Comparison of ENCODE assay signal across 10 cellular contexts in the genomic region with DNA sequence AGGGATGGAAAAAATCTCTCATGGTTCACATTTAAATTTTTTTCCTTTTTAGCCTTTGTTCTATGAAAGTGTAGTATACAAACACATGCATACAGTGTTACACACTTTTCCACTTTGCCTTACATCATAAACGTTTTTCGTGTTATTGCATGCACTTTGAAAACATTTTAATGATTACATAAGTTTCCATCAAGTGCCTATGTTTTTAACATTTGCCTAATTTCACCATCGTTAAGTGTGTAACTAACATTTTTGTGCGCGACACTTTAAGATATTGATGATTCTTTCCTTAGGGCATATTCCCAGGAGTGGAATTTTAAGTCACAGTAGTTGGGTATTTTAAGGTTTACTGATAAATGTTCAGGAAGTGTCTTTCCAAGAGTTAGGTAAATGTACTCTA. TPM values are rescaled to one million over a fixed set of nuclear protein-coding genes. Genes with fewer than 3 reads are reported as not detected.
DNase-seq lines count a peak whose midpoint lies in the region; ATAC-seq and TF ChIP-seq lines count a peak whose summit lies in the region.
"Had no signal": no experiment of that assay in that cellular context is flagged by ENCODE, and none has a peak within 500 bp of the region (broad histone marks: within the 10 kb centered on the region; RNA-seq: fewer than 3 reads in every experiment).

No MANE protein-coding gene starts in this region.

- no peak overlapping the region for H3K9ac ChIP-seq in HUES48 (ENCODE audit: low read depth, low read length)

- no peaks in the 10 kb centered on the region for H3K36me3 ChIP-seq in CD4-positive, CD25-positive, alpha-beta regulatory T cell (ENCODE audit: control insufficient read depth, insufficient read depth, low read length)
- H3K36me3 ChIP-seq in HUES48 (ENCODE audit: control insufficient read depth, insufficient read depth, low read length) = peaks cover 12% of the 10 kb centered on the region
- H3K36me3 ChIP-seq: gastroesophageal sphincter, uterus had no signal

- H3K9me3 Mint-ChIP-seq in CD4-positive, CD25-positive, alpha-beta regulatory T cell = no peaks in the 10 kb centered on the region
- H3K9me3 Mint-ChIP-seq in brain (peaks cover 0 to 4% (median 0%) of the 10 kb centered on the region in 5 experiments), nephron progenitor cell (no peaks in the 10 kb centered on the region)

- DNase-seq in CD4-positive, CD25-positive, alpha-beta regulatory T cell = no peak
- no peak for DNase-seq in nephron progenitor cell
- no peak for DNase-seq in stimulated activated naive CD4-positive, alpha-beta T cell treated with Interleukin-2 at 50 U/mL for 16 hours (lab: John Stamatoyannopoulos, UW)
- no peak for DNase-seq in iPS-NIHi7 (ENCODE audit: extremely low spot score)
- no peak for DNase-seq in germinal center (ENCODE audit: low spot score)
- DNase-seq: uterus had no signal

- no peak overlapping the region for H3K4me3 ChIP-seq in CD4-positive, CD25-positive, alpha-beta regulatory T cell (ENCODE audit: low read depth, low read length)
- peak overlapping the region; percentile 25; the same call in 1 of the 2 replicates for H3K4me3 ChIP-seq in HUES48 (ENCODE audit: low read depth, low read length)

- H3K4me1 ChIP-seq in CD4-positive, CD25-positive, alpha-beta regulatory T cell (ENCODE audit: control insufficient read depth, insufficient read depth, low read length, poor library complexity, severe bottlenecking) = peaks cover 37% of the 10 kb centered on the region
- H3K4me1 ChIP-seq in HUES48 (ENCODE audit: control insufficient read depth, insufficient read depth, low read length) = peaks cover 29% of the 10 kb centered on the region

- peaks cover 16% of the 10 kb centered on the region for H3K36me3 Mint-ChIP-seq in CD4-positive, CD25-positive, alpha-beta regulatory T cell
- H3K36me3 Mint-ChIP-seq in brain (peaks cover 3% of the 10 kb centered on the region), nephron progenitor cell (ENCODE audit: low read depth) (peaks cover 4% of the 10 kb centered on the region)

- H3K4me3 Mint-ChIP-seq in CD4-positive, CD25-positive, alpha-beta regulatory T cell = peak overlapping the region; percentile 47 to 83 (median 76)
- peak overlapping the region; percentile 74 to 87 (median 76) for H3K4me3 Mint-ChIP-seq in brain
- H3K4me3 Mint-ChIP-seq in nephron progenitor cell = peak overlapping the region; percentile 55

- H3K27me3 Mint-ChIP-seq in CD4-positive, CD25-positive, alpha-beta regulatory T cell = peaks cover 21% of the 10 kb centered on the region
- H3K27me3 Mint-ChIP-seq in brain = peaks cover 47% of the 10 kb centered on the region
- peaks cover 71% of the 10 kb centered on the region for H3K27me3 Mint-ChIP-seq in nephron progenitor cell (ENCODE audit: low read depth, poor library complexity)

- H3K27ac ChIP-seq in CD4-positive, CD25-positive, alpha-beta regulatory T cell (ENCODE audit: insufficient read depth, low read length, poor library complexity, severe bottlenecking) = no peak overlapping the region
- peak overlapping the region; percentile 90 for H3K27ac ChIP-seq in HUES48 (ENCODE audit: low read depth, low read length)

- peaks cover 8 to 32% (median 25%) of the 10 kb centered on the region in 4 donors for H3K4me1 Mint-ChIP-seq in CD4-positive, CD25-positive, alpha-beta regulatory T cell
- peaks cover 54% of the 10 kb centered on the region for H3K4me1 Mint-ChIP-seq in brain
- H3K4me1 Mint-ChIP-seq in nephron progenitor cell = peaks cover 52% of the 10 kb centered on the region

- no peak for ATAC-seq in CD4-positive, CD25-positive, alpha-beta regulatory T cell (ENCODE audit: low read depth in 2 of 2)
- no peak for ATAC-seq in HG02678 (IDR thresholded peaks at IDR 0.05; ENCODE audit: unreplicated experiment)
- ATAC-seq: gastroesophageal sphincter had no signal

- TF ChIP-seq CTCF in brain (conservative IDR thresholded peaks at IDR 0.05) (no peak), nephron progenitor cell (IDR thresholded peaks at IDR 0.05) (no peak)

- no peaks in the 10 kb centered on the region for H3K9me3 ChIP-seq in CD4-positive, CD25-positive, alpha-beta regulatory T cell (ENCODE audit: control insufficient read depth in 2 of 2, low read length in 2 of 2)
- H3K9me3 ChIP-seq in HUES48 (ENCODE audit: control insufficient read depth, insufficient read depth, low read length) = no peaks in the 10 kb centered on the region
- H3K9me3 ChIP-seq: gastroesophageal sphincter, uterus had no signal

- peak overlapping the region in 2 of 3 donors; percentile 75 to 83 for H3K27ac Mint-ChIP-seq in CD4-positive, CD25-positive, alpha-beta regulatory T cell
- H3K27ac Mint-ChIP-seq in brain = peak overlapping the region in 1 of 5 experiments; percentile 72
- no peak overlapping the region for H3K27ac Mint-ChIP-seq in nephron progenitor cell

- peaks cover 5% of the 10 kb centered on the region for H3K27me3 ChIP-seq in CD4-positive, CD25-positive, alpha-beta regulatory T cell (ENCODE audit: control insufficient read depth, insufficient read depth, low read length)
- no peaks in the 10 kb centered on the region for H3K27me3 ChIP-seq in HUES48 (ENCODE audit: control insufficient read depth, insufficient read depth, low read length)
- H3K27me3 ChIP-seq: gastroesophageal sphincter, uterus had no signal

RNA-seq across cellular contexts. Expression of a gene that starts 1.5 kb away (rescaled TPM):
- 28.0 TPM for total RNA-seq in CD4-positive, CD25-positive, alpha-beta regulatory T cell
- polyA plus RNA-seq in CD4-positive, CD25-positive, alpha-beta regulatory T cell = 10 to 100 TPM in 3 of 4 donors, 1 to 10 TPM in 1; 8.8 to 17.2 (median 10.9) TPM
- polyA plus RNA-seq in brain (ENCODE audit: insufficient read depth, low read depth, low replicate concordance) = 12.3 TPM

RNA-seq across cellular contexts. Expression of a gene that starts 16.9 kb away (rescaled TPM):
- total RNA-seq in CD4-positive, CD25-positive, alpha-beta regulatory T cell = 28.2 TPM
- polyA plus RNA-seq in CD4-positive, CD25-positive, alpha-beta regulatory T cell = 1 to 10 TPM; 5.6 to 8.9 (median 6.4) TPM
- 5.0 TPM for polyA plus RNA-seq in brain (ENCODE audit: insufficient read depth, low read depth, low replicate concordance)

RNA-seq across cellular contexts. Expression of a gene that starts 43.6 kb away (rescaled TPM):
- total RNA-seq in CD4-positive, CD25-positive, alpha-beta regulatory T cell = 12.9 TPM
- 10 to 100 TPM in 1 of 4 donors, 1 to 10 TPM in 3; 4.4 to 11.1 (median 6.8) TPM for polyA plus RNA-seq in CD4-positive, CD25-positive, alpha-beta regulatory T cell
- 7.6 TPM for polyA plus RNA-seq in brain (ENCODE audit: insufficient read depth, low read depth, low replicate concordance)
